Comparison of ENCODE assay signal across 13 cellular contexts in the genomic region with DNA sequence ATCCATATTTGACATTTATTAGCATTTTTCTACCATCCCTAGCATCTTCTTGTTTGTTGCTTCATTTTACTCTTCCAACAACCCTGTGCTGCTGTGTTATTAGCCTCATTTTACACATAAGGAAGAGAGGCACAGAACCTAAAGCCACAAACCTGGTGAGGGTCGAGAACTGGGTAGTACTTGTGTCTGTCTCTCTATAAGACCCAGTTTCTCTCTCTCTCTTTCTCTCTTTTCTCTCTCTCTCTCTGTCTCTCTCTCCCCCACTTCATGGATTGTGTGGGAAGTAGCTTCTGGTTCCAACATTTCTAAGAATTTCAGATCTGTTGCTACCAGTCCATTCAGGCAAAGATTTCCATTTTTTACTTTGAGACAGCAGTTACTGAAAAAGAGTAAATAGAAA. TPM values are rescaled to one million over a fixed set of nuclear protein-coding genes. Genes with fewer than 3 reads are reported as not detected.
A peak's percentile ranks its signal among the peaks of the same experiment; 100 is the strongest.
DNase-seq lines count a peak whose midpoint lies in the region; ATAC-seq, FAIRE-seq and TF ChIP-seq lines count a peak whose summit lies in the region.
"Had no signal": no experiment of that assay in that cellular context is flagged by ENCODE, and none has a peak within 500 bp of the region (broad histone marks: within the 10 kb centered on the region; RNA-seq: fewer than 3 reads in every experiment).

No MANE protein-coding gene starts in this region.

- H3K27ac ChIP-seq in K562 (ENCODE audit: extremely low read depth, low read depth, low read length) (no peak overlapping the region), parathyroid adenoma (no peak overlapping the region), Peyer's patch (no peak overlapping the region)

- intact Hi-C loops in K562 (cut with micrococcal nuclease): loop anchor here (2.0 kb wide), 1 partner anchor 113 kb away; no protein-coding TSS in a partner anchor

- peaks cover 0 to 2% of the 10 kb centered on the region in 2 experiments; a peak in 1 of 5 replicates for H3K4me1 ChIP-seq in K562 (replicated peaks in 1 of 2; ENCODE audit: control insufficient read depth in 2 of 2, insufficient read depth in 2 of 2, low read length in 2 of 2)
- H3K4me1 ChIP-seq in parathyroid adenoma: peaks cover 5% of the 10 kb centered on the region
- peaks cover 0 to 19% (median 5%) of the 10 kb centered on the region in 4 donors for H3K4me1 ChIP-seq in Peyer's patch

- peaks cover 5% of the 10 kb centered on the region; the same call in 2 of the 3 replicates for H3K79me2 ChIP-seq in K562 (ENCODE audit: control insufficient read depth, insufficient read depth, low read length)
- H3K79me2 ChIP-seq in parathyroid adenoma: no peaks in the 10 kb centered on the region

- FAIRE-seq in K562 (lab: Jason Lieb, UNC): no peak

- H3K27ac Mint-ChIP-seq in activated T-cell treated with anti-CD3 and anti-CD28 coated beads, Interleukin-2, amount 50 U/mL, for 24 hours: peak overlapping the region; percentile 70

- H3K27me3 ChIP-seq in MG63: no peaks in the 10 kb centered on the region
- H3K27me3 ChIP-seq in K562 (ENCODE audit: control insufficient read depth in 2 of 2, insufficient read depth in 2 of 2, low read length in 2 of 2): 0 out of 5 replicates have a peak, but pooled peaks cover 0 to 3% of the 10 kb centered on the region in 2 experiments
- no peaks in the 10 kb centered on the region for H3K27me3 ChIP-seq in parathyroid adenoma (ENCODE audit: control insufficient read depth, insufficient read depth, low read length)
- no peaks in the 10 kb centered on the region for H3K27me3 ChIP-seq in Peyer's patch

- H3K9me3 Mint-ChIP-seq in activated T-cell treated with anti-CD3 and anti-CD28 coated beads, Interleukin-2, amount 50 U/mL, for 24 hours: no peaks in the 10 kb centered on the region

- H3K27me3 Mint-ChIP-seq in activated T-cell treated with anti-CD3 and anti-CD28 coated beads, Interleukin-2, amount 50 U/mL, for 24 hours: no peaks in the 10 kb centered on the region

- ATAC-seq in K562 (no peak), HG03521 (IDR thresholded peaks at IDR 0.05; ENCODE audit: unreplicated experiment) (no peak), HG02763 (IDR thresholded peaks at IDR 0.05; ENCODE audit: unreplicated experiment) (no peak)
- ATAC-seq: left lobe of liver had no signal

- peaks cover 18% of the 10 kb centered on the region for H3K36me3 Mint-ChIP-seq in activated T-cell treated with anti-CD3 and anti-CD28 coated beads, Interleukin-2, amount 50 U/mL, for 24 hours (ENCODE audit: low read depth)

- CTCF ChIA-PET in K562 (lab: Yijun Ruan, JAX; ENCODE audit: low intra/inter-chr PET ratio): no interaction called here

- TF ChIP-seq CTCF in K562 (IDR thresholded peaks at IDR 0.05 in 2 of 3, conservative IDR thresholded peaks at IDR 0.05 in 1 of 3; ENCODE audit: insufficient read depth in 2 of 3, low read depth in 1 of 3, low read length in 3 of 3) (no peak), parathyroid adenoma (IDR thresholded peaks at IDR 0.05) (no peak), Peyer's patch (IDR thresholded peaks at IDR 0.05) (no peak)

- peak overlapping the region; percentile 69 for H3K4me3 Mint-ChIP-seq in activated T-cell treated with anti-CD3 and anti-CD28 coated beads, Interleukin-2, amount 50 U/mL, for 24 hours

- H3K4me1 Mint-ChIP-seq in activated T-cell treated with anti-CD3 and anti-CD28 coated beads, Interleukin-2, amount 50 U/mL, for 24 hours (ENCODE audit: low read depth): peaks cover 26% of the 10 kb centered on the region

- TF ChIP-seq RAD21 in K562 (CRISPR knock-in tag; conservative IDR thresholded peaks at IDR 0.05 in 1 of 2, IDR thresholded peaks at IDR 0.05 in 1 of 2): no peak

- H3K9me1 ChIP-seq in K562 (ENCODE audit: control insufficient read depth, insufficient read depth, low read length): no peaks in the 10 kb centered on the region

- H3K9ac ChIP-seq in K562 (ENCODE audit: insufficient read depth in 1 of 2, low read depth in 2 of 2, low read length in 2 of 2): no peak overlapping the region
- H3K9ac ChIP-seq in parathyroid adenoma: no peak overlapping the region

- peak overlapping the region; percentile 2; the same call in 1 of the 2 replicates for H3K4me3 ChIP-seq in MG63
- no peak overlapping the region for H3K4me3 ChIP-seq in K562
- H3K4me3 ChIP-seq in parathyroid adenoma (ENCODE audit: low read depth, low read length): no peak overlapping the region
- no peak overlapping the region for H3K4me3 ChIP-seq in Peyer's patch

- H3K36me3 ChIP-seq in MG63 (peaks cover 8% of the 10 kb centered on the region), K562 (ENCODE audit: control insufficient read depth, insufficient read depth, low read length) (peaks cover 7% of the 10 kb centered on the region; the same call in 1 of the 3 replicates), parathyroid adenoma (ENCODE audit: control insufficient read depth, insufficient read depth, low read length) (no peaks in the 10 kb centered on the region), Peyer's patch (peaks cover 0 to 9% (median 0%) of the 10 kb centered on the region in 3 donors)

- H3K4me2 ChIP-seq in K562 (ENCODE audit: insufficient read depth, low read length) (no peak overlapping the region), parathyroid adenoma (ENCODE audit: low read length) (no peak overlapping the region)

- POLR2A ChIA-PET in K562 (lab: Yijun Ruan, JAX): no interaction called here

- no peak for TF ChIP-seq EP300 in K562 (IDR thresholded peaks at IDR 0.05; ENCODE audit: low read length)

- whole genome bisulfite sequencing in K562 (ENCODE audit: insufficient coverage, low coverage, missing lambda C conversion rate): 13% methylated on average over 1 of the region's 1 CpG

- TF ChIP-seq POLR2A in K562 (conservative IDR thresholded peaks at IDR 0.05) (no peak), Peyer's patch (IDR thresholded peaks at IDR 0.05) (no peak)

- H3K9me3 ChIP-seq in MG63: no peaks in the 10 kb centered on the region
- H3K9me3 ChIP-seq in K562 (replicated peaks; ENCODE audit: control insufficient read depth, insufficient read depth, low read depth, low read length): no peaks in the 10 kb centered on the region
- H3K9me3 ChIP-seq in parathyroid adenoma (ENCODE audit: control insufficient read depth, low read length): no peaks in the 10 kb centered on the region
- no peaks in the 10 kb centered on the region for H3K9me3 ChIP-seq in Peyer's patch

- H2AFZ ChIP-seq in K562 (ENCODE audit: low read depth, low read length) (peak overlapping the region; percentile 56; the same call in 1 of the 2 replicates), parathyroid adenoma (peak overlapping the region; percentile 77)

- DNase-seq in activated T-cell treated with anti-CD3 and anti-CD28 coated beads, Interleukin-2, amount 50 U/mL, for 24 hours: no peak
- DNase-seq in activated T-cell treated with anti-CD3 and anti-CD28 coated beads, Interleukin-2, amount 50 U/mL, for 1 hour: no peak
- DNase-seq in MG63 (no peak), K562 (ENCODE audit: extremely low read depth in 1 of 4, low spot score in 3 of 4) (no peak), Peyer's patch (no peak)
- DNase-seq: effector memory CD4-positive, alpha-beta T cell; NCI-H1694 had no signal

- BruUV-seq in K562 (replicated peaks; lab: Mats Ljungman, UMichigan): no TSS peak

- in situ Hi-C loops in K562 (cut with MboI): no loop called here

- no peaks in the 10 kb centered on the region for H4K20me1 ChIP-seq in K562 (replicated peaks; ENCODE audit: control insufficient read depth, insufficient read depth, low read length)

RNA-seq across cellular contexts. Expression of a gene that starts 1.4 kb away (rescaled TPM):
- total RNA-seq in MG63 (2014; rRNA removed; shearing (Covaris generic); ENCODE audit: low replicate concordance): 1.9 and 4.2 TPM in 2 replicates
- total RNA-seq in K562 (2011; cell fraction: chromatin; rRNA removed; ENCODE audit: low replicate concordance): 8.1 and 52.8 TPM in 2 replicates
- 3.2 and 4.7 TPM in 2 replicates for total RNA-seq in K562 (2011; cell fraction: nucleolus; rRNA removed)
- 24.6 and 40.5 TPM in 2 replicates for total RNA-seq in K562 (2011; cell fraction: nucleoplasm; rRNA removed)
- total RNA-seq in K562 (2014; rRNA removed) (4.9 and 5.1 TPM in 2 replicates), K562 (2014; rRNA removed; fragmentation: Illumina TruSeq; extraction: Trizol) (8.0 and 10.8 TPM in 2 replicates), K562 (2015; rRNA removed; fragmentation: Illumina TruSeq; extraction: Trizol) (5.8 and 5.9 TPM in 2 replicates), K562 (2021) (9.3 and 9.9 TPM in 2 replicates), Peyer's patch (10 to 100 TPM; 10.6 to 20.8 (median 15.4) TPM)
- polyA plus RNA-seq in K562 (2011; rRNA removed) (8.4 and 10.4 TPM in 2 replicates), K562 (2014; fragmentation: Illumina TruSeq; extraction: Trizol) (10.4 and 11.8 TPM in 2 replicates), K562 (2014; fragmentation: Nextera tagmentation; extraction: Ambion mirVana) (1 to 10 TPM; 4.4 to 4.5 TPM), K562 (2014; rRNA removed) (7.7 and 8.5 TPM in 2 replicates)
- polyA plus RNA-seq in K562 (2011; cell fraction: cytosol; rRNA removed): 0.60 and 1.7 TPM in 2 replicates
- 5.9 and 7.6 TPM in 2 replicates for polyA plus RNA-seq in K562 (2011; cell fraction: nucleus; rRNA removed)
- polyA plus RNA-seq in K562 (2012): 7.7 and 8.9 TPM in 2 replicates
- 8.3 and 12.0 TPM in 2 replicates for polyA minus RNA-seq in K562 (2011; rRNA and poly(A)+ RNA removed)
- polyA minus RNA-seq in K562 (2011; cell fraction: cytosol; rRNA and poly(A)+ RNA removed): 1.1 and 1.5 TPM in 2 replicates
- 13.5 and 17.2 TPM in 2 replicates for polyA minus RNA-seq in K562 (2011; cell fraction: nucleus; rRNA and poly(A)+ RNA removed)

RNA-seq across cellular contexts. Expression of a gene that starts 53.9 kb away (rescaled TPM):
- total RNA-seq in MG63 (2014; rRNA removed; shearing (Covaris generic); ENCODE audit: low replicate concordance): not detected in 2 replicates
- total RNA-seq in K562 (2011; cell fraction: chromatin; rRNA removed; ENCODE audit: low replicate concordance): not detected in 2 replicates
- total RNA-seq in K562 (2011; cell fraction: nucleolus; rRNA removed): not detected in 2 replicates
- not detected in 2 replicates for total RNA-seq in K562 (2011; cell fraction: nucleoplasm; rRNA removed)
- not detected in 2 replicates for total RNA-seq in K562 (2014; rRNA removed)
- not detected in 2 replicates for total RNA-seq in K562 (2014; rRNA removed; fragmentation: Illumina TruSeq; extraction: Trizol)
- total RNA-seq in K562 (2015; rRNA removed; fragmentation: Illumina TruSeq; extraction: Trizol): not detected in 2 replicates
- not detected in 2 replicates for total RNA-seq in K562 (2021)
- polyA plus RNA-seq in K562 (2011; rRNA removed): not detected in 2 replicates
- not detected in 2 replicates for polyA plus RNA-seq in K562 (2011; cell fraction: cytosol; rRNA removed)
- not detected in 2 replicates for polyA plus RNA-seq in K562 (2011; cell fraction: nucleus; rRNA removed)
- not detected in 2 replicates for polyA plus RNA-seq in K562 (2012)
- not detected in 2 replicates for polyA plus RNA-seq in K562 (2014; fragmentation: Illumina TruSeq; extraction: Trizol)
- not detected for polyA plus RNA-seq in K562 (2014; fragmentation: Nextera tagmentation; extraction: Ambion mirVana)
- polyA plus RNA-seq in K562 (2014; rRNA removed): not detected in 2 replicates
- polyA minus RNA-seq in K562 (2011; rRNA and poly(A)+ RNA removed): not detected in 2 replicates
- not detected in 2 replicates for polyA minus RNA-seq in K562 (2011; cell fraction: cytosol; rRNA and poly(A)+ RNA removed)
- not detected in 2 replicates for polyA minus RNA-seq in K562 (2011; cell fraction: nucleus; rRNA and poly(A)+ RNA removed)
- 1 to 10 TPM in 2 of 4 donors, not detected in 2; 1.1 to 1.9 TPM for total RNA-seq in Peyer's patch
- total RNA-seq: glomerular endothelial cell; T-helper 1 cell treated with Interleukin-12 subunit alpha and Interleukin-12 subunit beta and Interleukin-4 antibody, amounts not matched to agents 30 ng/mL and 1 ng/mL, for 36 hours had no signal
